Comparison of ENCODE assay signal across 8 cellular contexts in genomic region chr7:130069978-130070899, GRCh38. TPM values are rescaled to one million over a fixed set of nuclear protein-coding genes. Genes with fewer than 3 reads are reported as not detected.
A peak's percentile ranks its signal among the peaks of the same experiment; 100 is the strongest.
DNase-seq lines count a peak whose midpoint lies in the region; ATAC-seq and TF ChIP-seq lines count a peak whose summit lies in the region.

A gene with protein sequence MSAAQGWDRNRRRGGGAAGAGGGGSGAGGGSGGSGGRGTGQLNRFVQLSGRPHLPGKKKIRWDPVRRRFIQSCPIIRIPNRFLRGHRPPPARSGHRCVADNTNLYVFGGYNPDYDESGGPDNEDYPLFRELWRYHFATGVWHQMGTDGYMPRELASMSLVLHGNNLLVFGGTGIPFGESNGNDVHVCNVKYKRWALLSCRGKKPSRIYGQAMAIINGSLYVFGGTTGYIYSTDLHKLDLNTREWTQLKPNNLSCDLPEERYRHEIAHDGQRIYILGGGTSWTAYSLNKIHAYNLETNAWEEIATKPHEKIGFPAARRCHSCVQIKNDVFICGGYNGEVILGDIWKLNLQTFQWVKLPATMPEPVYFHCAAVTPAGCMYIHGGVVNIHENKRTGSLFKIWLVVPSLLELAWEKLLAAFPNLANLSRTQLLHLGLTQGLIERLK (plus strand): TSS chr7:130070534. CDS start chr7:130070644, 110 bp downstream.

- H3K27me3 ChIP-seq in Karpas-422 (ENCODE audit: low read length), result no peaks in the 10 kb centered on the region
- H3K27me3 ChIP-seq in esophagus muscularis mucosa, result no peaks in the 10 kb centered on the region

- H3K9me3 ChIP-seq in Karpas-422 (ENCODE audit: low read length) (no peaks in the 10 kb centered on the region), esophagus muscularis mucosa (no peaks in the 10 kb centered on the region)

- no peak for TF ChIP-seq POLR2A in esophagus muscularis mucosa (IDR thresholded peaks at IDR 0.05; ENCODE audit: low read depth)

- H2AFZ ChIP-seq in Karpas-422 (ENCODE audit: low read length), result peak within 1 kb of the TSS; percentile 94

- peak; percentile 95 for ATAC-seq in GM21825 (IDR thresholded peaks at IDR 0.05; ENCODE audit: unreplicated experiment)

- H3K4me1 ChIP-seq in Karpas-422 (ENCODE audit: low read length) (peaks cover 21% of the 10 kb centered on the region), esophagus muscularis mucosa (peaks cover 20 to 48% (median 42%) of the 10 kb centered on the region in 4 donors)

- H3K4me2 ChIP-seq in Karpas-422 (ENCODE audit: low read depth, low read length, poor library complexity, severe bottlenecking), result peak within 1 kb of the TSS; percentile 96

- H4K20me1 ChIP-seq in Karpas-422 (ENCODE audit: insufficient read depth, low read depth, low read length), result no peaks in the 10 kb centered on the region; the same call in 1 of the 2 replicates

- H3K4me3 ChIP-seq in Karpas-422 (ENCODE audit: low read length) (peak within 1 kb of the TSS; percentile 97), esophagus muscularis mucosa (peak within 1 kb of the TSS; percentile 76 to 99 (median 98))

- intact Hi-C loops in esophagus muscularis mucosa (cut with DNase I), result loop anchor here (5.0 to 10.0 kb wide), 3 partner anchors 372 to 655 kb away; partner anchors contain the start of genes CEP41 and COPG2

- H3K9ac ChIP-seq in Karpas-422 (ENCODE audit: low read length), result peak within 1 kb of the TSS; percentile 87

- TF ChIP-seq CTCF in esophagus muscularis mucosa (IDR thresholded peaks at IDR 0.05), result peak in 1 of 3 experiments; percentile 38

- WGBS in esophagus muscularis mucosa, result under 1% methylated on average over 41 of the region's 57 CpGs

- DNase-seq in DMS79 treated with DMSO at 0.1 percent for 48 hours (lab: John Stamatoyannopoulos, UW), result peak; percentile 99
- peak; percentile 99 for DNase-seq in Karpas-422
- peak; percentile 99 for DNase-seq in RKO (ENCODE audit: low spot score)
- peak; percentile 88 for DNase-seq in activated T-helper 1 cell treated with Interleukin-2 at 50 U/mL for 16 hours (ENCODE audit: low read depth)
- peak; percentile 99 for DNase-seq in esophagus muscularis mucosa (ENCODE audit: extremely low spot score)
- peak; percentile 100 for DNase-seq in myocyte (ENCODE audit: low read depth)
- DNase-seq in stimulated activated CD8-positive, alpha-beta memory T cell treated with anti-CD3 and anti-CD28 coated beads, Interleukin-7, amount 100 ng/mL, for 48 hours (ENCODE audit: extremely low read depth in 1 of 2, low read depth in 1 of 2), result peak; percentile 81 to 92

- H3K9me2 ChIP-seq in Karpas-422 (replicated peaks; ENCODE audit: insufficient read depth, low read length), result no peaks in the 10 kb centered on the region

- H3K79me2 ChIP-seq in Karpas-422 (ENCODE audit: low read length), result peaks cover 49% of the 10 kb centered on the region

- TF ChIP-seq EP300 in esophagus muscularis mucosa (IDR thresholded peaks at IDR 0.05), result no peak

- H3K27ac ChIP-seq in Karpas-422 (ENCODE audit: low read length) (peak within 1 kb of the TSS; percentile 32), esophagus muscularis mucosa (replicated peaks in 1 of 4) (peak within 1 kb of the TSS; percentile 85 to 91 (median 89))

- H3K36me3 ChIP-seq in Karpas-422 (ENCODE audit: insufficient read depth, low read length) (no peaks in the 10 kb centered on the region), esophagus muscularis mucosa (no peaks in the 10 kb centered on the region)

RNA-seq across cellular contexts. Expression of the gene that starts here (rescaled TPM):
- 13.1 and 14.1 TPM in 2 replicates for total RNA-seq in Karpas-422 (2014; rRNA removed; shearing (Covaris generic); ENCODE audit: low replicate concordance)
- 10 to 100 TPM; 19.1 to 23.6 (median 19.9) TPM for total RNA-seq in esophagus muscularis mucosa
- 39.4 and 44.8 TPM in 2 replicates for total RNA-seq in myocyte
- polyA plus RNA-seq in myocyte (2012), result 30.7 TPM

Comparison
In these comparisons a context has a peak if more than half of its experiments do, and no peak if none do; other contexts are left out.
1. Peak in every context shown above with its lines: DNase-seq, ATAC-seq, H3K4me3 ChIP-seq and H3K27ac ChIP-seq.